Comparison of ENCODE assay signal across 8 cellular contexts in genomic region chrX:130340271-130340670, GRCh38. TPM values are rescaled to one million over a fixed set of nuclear protein-coding genes. Genes with fewer than 3 reads are reported as not detected.
DNase-seq lines count a peak whose midpoint lies in the region; ATAC-seq and TF ChIP-seq lines count a peak whose summit lies in the region.

No MANE protein-coding gene starts in this region.

- H3K27ac Mint-ChIP-seq in stimulated activated effector memory CD8-positive, alpha-beta T cell treated with anti-CD3 and anti-CD28 coated beads, Interleukin-12 subunit alpha, Interleukin-12 subunit beta, amount 100 ng/mL, for 72 hours: peak overlapping the region; percentile 98

- CTCF ChIA-PET in HEK293 (lab: Yijun Ruan, JAX): interaction anchor here (0.7 kb wide), 1 partner anchor 546 kb away, joined by 3 read pairs; no protein-coding TSS in a partner anchor
- CTCF ChIA-PET in GM10248 (lab: Yijun Ruan, JAX): no interaction called here

- H3K4me1 ChIP-seq in HEK293 (ENCODE audit: control insufficient read depth, insufficient read depth, low read length) (no peaks in the 10 kb centered on the region), right cardiac atrium (ENCODE audit: control insufficient read depth, insufficient read depth, low read length) (peaks cover 4% of the 10 kb centered on the region)

- peak; percentile 18; the same call in 1 of the 3 replicates for ATAC-seq in SK-N-SH treated with all-trans-retinoic acid at 6 μM for 48 hours
- ATAC-seq in right cardiac atrium: no peak
- ATAC-seq in stimulated activated effector memory CD8-positive, alpha-beta T cell treated with anti-CD3 and anti-CD28 coated beads, Interleukin-12 subunit alpha, Interleukin-12 subunit beta, amount 100 ng/mL, for 72 hours: no peak
- ATAC-seq in HG03097 (IDR thresholded peaks at IDR 0.05; ENCODE audit: low FRiP score, unreplicated experiment): no peak

- no peaks in the 10 kb centered on the region for H3K9me3 ChIP-seq in HEK293 (ENCODE audit: control insufficient read depth, insufficient read depth, low read depth, low read length)
- H3K9me3 ChIP-seq in right cardiac atrium (ENCODE audit: control insufficient read depth, low read length): no peaks in the 10 kb centered on the region

- no peaks in the 10 kb centered on the region for H3K9me3 Mint-ChIP-seq in stimulated activated effector memory CD8-positive, alpha-beta T cell treated with anti-CD3 and anti-CD28 coated beads, Interleukin-12 subunit alpha, Interleukin-12 subunit beta, amount 100 ng/mL, for 72 hours

- TF ChIP-seq CTCF in HEK293 (tag by site-specific recombination; IDR thresholded peaks at IDR 0.05) (no peak), GM10248 (IDR thresholded peaks at IDR 0.05; ENCODE audit: control extremely low read depth, extremely low read depth, low read depth, missing control alignments) (no peak)

- no peak for DNase-seq in right cardiac atrium
- no peak for DNase-seq in stimulated activated effector memory CD8-positive, alpha-beta T cell treated with anti-CD3 and anti-CD28 coated beads, Interleukin-12 subunit alpha, Interleukin-12 subunit beta, amount 100 ng/mL, for 72 hours (ENCODE audit: low spot score in 2 of 2)
- DNase-seq in GM10248 (ENCODE audit: extremely low spot score): no peak
- no peak for DNase-seq in activated CD8-positive, alpha-beta memory T cell treated with anti-CD3 and anti-CD28 coated beads for 24 hours
- no peak for DNase-seq in SHP77 (lab: John Stamatoyannopoulos, UW)

- peak overlapping the region; percentile 69 for H3K4me3 ChIP-seq in HEK293 (ENCODE audit: low read depth, low read length)
- peak overlapping the region; percentile 93 for H3K4me3 ChIP-seq in right cardiac atrium (ENCODE audit: low read length)

- peaks cover 6% of the 10 kb centered on the region for H3K36me3 Mint-ChIP-seq in stimulated activated effector memory CD8-positive, alpha-beta T cell treated with anti-CD3 and anti-CD28 coated beads, Interleukin-12 subunit alpha, Interleukin-12 subunit beta, amount 100 ng/mL, for 72 hours

- H3K4me1 Mint-ChIP-seq in stimulated activated effector memory CD8-positive, alpha-beta T cell treated with anti-CD3 and anti-CD28 coated beads, Interleukin-12 subunit alpha, Interleukin-12 subunit beta, amount 100 ng/mL, for 72 hours: peaks cover 23% of the 10 kb centered on the region

- intact Hi-C loops in right cardiac atrium (cut with DNase I): no loop called here

- no peaks in the 10 kb centered on the region for H3K36me3 ChIP-seq in HEK293 (ENCODE audit: control insufficient read depth in 2 of 2, insufficient read depth in 1 of 2, low read length in 2 of 2)

- H3K4me3 Mint-ChIP-seq in stimulated activated effector memory CD8-positive, alpha-beta T cell treated with anti-CD3 and anti-CD28 coated beads, Interleukin-12 subunit alpha, Interleukin-12 subunit beta, amount 100 ng/mL, for 72 hours: peak overlapping the region; percentile 98

- WGBS in right cardiac atrium: 3% methylated on average over 9 of the region's 9 CpGs

- POLR2A ChIA-PET in HEK293 (lab: Yijun Ruan, JAX) (interaction anchor here (0.8 to 1.9 kb wide), 4 partner anchors 9 to 563 kb away, joined by 4 to 9 read pairs (median 6); partner anchors contain the start of genes ENOX2, RBMX2 and ZNF280C), GM10248 (lab: Yijun Ruan, JAX) (no interaction called here)

- H3K27me3 ChIP-seq in right cardiac atrium (ENCODE audit: control insufficient read depth, insufficient read depth): no peaks in the 10 kb centered on the region

- 0 out of 2 replicates have a peak overlapping the region, but pooled peaks have one; percentile 75 for H3K27ac ChIP-seq in HEK293 (ENCODE audit: extremely low read depth, low read depth, low read length)
- H3K27ac ChIP-seq in right cardiac atrium (ENCODE audit: low read length): peak overlapping the region; percentile 24

TF ChIP-seq in HEK293, 187 proteins besides CTCF, POLR2A, EP300 and RAD21:
- TF ChIP-seq KLF1 (tag by site-specific recombination; IDR thresholded peaks at IDR 0.05): no peak

TF ChIP-seq in SK-N-SH treated with all-trans-retinoic acid at 6 μM for 48 hours, 23 proteins besides CTCF, POLR2A, EP300 and RAD21:
- TF ChIP-seq ESRRG (CRISPR knock-in tag; IDR thresholded peaks at IDR 0.05): no peak
- TF ChIP-seq ZC3H10 (CRISPR knock-in tag; IDR thresholded peaks at IDR 0.05): no peak
- no peak for TF ChIP-seq ZNF8 (CRISPR knock-in tag; IDR thresholded peaks at IDR 0.05)
- no peak for TF ChIP-seq ZNF70 (CRISPR knock-in tag; IDR thresholded peaks at IDR 0.05)

RNA-seq across cellular contexts. Expression of gene SLC25A14, which starts 0.6 kb away (rescaled TPM):
- 1 to 10 TPM; 5.5 to 7.9 (median 6.3) TPM for total RNA-seq in right cardiac atrium
- polyA plus RNA-seq in right cardiac atrium: 7.4 TPM

RNA-seq across cellular contexts. Expression of gene GPR119, which starts 45.2 kb away (rescaled TPM):
- total RNA-seq in right cardiac atrium: not detected
- not detected for polyA plus RNA-seq in right cardiac atrium
